8 cellular contexts compared by ENCODE assay signal in the genomic region with DNA sequence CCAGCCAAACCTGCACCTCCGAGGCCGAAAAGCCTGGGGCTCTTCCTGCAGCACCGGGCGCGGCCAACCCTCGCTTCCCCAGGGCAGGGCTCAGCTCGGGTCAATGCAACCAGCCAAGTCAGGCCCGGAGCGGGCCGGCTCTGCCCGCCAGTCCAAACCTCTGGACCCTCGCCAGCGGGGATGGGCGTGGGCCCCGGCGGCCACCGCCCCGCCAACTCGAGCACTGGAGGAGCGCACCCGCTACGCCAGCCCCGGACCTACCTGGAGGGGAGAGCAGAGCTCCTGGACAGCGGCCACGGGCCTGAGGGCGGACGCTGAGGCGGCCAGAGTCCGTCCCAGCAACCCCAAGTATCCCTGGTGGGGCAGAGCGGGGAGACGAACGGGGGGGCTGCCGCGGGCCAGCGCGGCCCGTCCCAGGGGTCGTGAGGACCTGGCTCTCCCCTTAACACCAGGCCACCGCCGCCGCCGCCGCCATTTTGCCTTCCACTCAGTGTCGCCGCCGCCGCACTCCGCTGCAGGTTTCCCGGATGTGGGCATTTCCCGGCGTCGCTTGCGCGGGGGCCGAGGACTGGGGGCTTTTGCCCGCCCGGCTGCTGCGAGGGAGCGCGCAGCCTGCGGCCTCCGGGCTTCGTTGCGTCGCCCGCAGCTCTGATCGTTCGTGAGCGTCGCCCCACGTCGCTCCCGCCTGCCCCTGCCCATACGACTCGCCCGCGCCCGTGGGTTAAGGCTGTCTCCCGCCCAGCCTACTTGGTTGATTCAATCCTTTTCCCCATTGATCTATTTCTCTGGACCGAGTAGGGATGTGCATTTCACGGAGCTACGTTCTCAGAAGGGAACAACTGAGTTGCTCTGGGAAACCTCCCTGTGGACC. TPM values are rescaled to one million over a fixed set of nuclear protein-coding genes. Genes with fewer than 3 reads are reported as not detected.
DNase-seq lines count a peak whose midpoint lies in the region; ATAC-seq and FAIRE-seq lines count a peak whose summit lies in the region.

A gene (minus strand): TSS at position 514 of the 871 bp plus-strand sequence. CDS start 15,975 bp downstream, outside the sequence.

- ATAC-seq in GM18499 (IDR thresholded peaks at IDR 0.05; ENCODE audit: insufficient read depth, unreplicated experiment) (peak; percentile 36), HG02885 (IDR thresholded peaks at IDR 0.05; ENCODE audit: poor library complexity, unreplicated experiment) (peak; percentile 90), T-helper 17 cell (peak; percentile 93), left ventricle myocardium superior (peak; percentile 94)

- peaks cover 23% of the 10 kb centered on the region for H3K4me1 Mint-ChIP-seq in T-helper 17 cell

- no peaks in the 10 kb centered on the region for H3K27me3 Mint-ChIP-seq in T-helper 17 cell

- peak; percentile 42 for DNase-seq in NCI-H1694 (lab: John Stamatoyannopoulos, UW)
- peak; percentile 84 to 90 (median 85) for DNase-seq in T-helper 17 cell
- DNase-seq in amygdala (lab: John Stamatoyannopoulos, UW) = peak; percentile 17 to 93 (median 82)
- DNase-seq in left ventricle myocardium superior = peak; percentile 95
- DNase-seq in pulmonary artery endothelial cell (ENCODE audit: low read depth, low spot score) = peak; percentile 32
- peak; percentile 92 for DNase-seq in urothelium cell line (ENCODE audit: low spot score)

- intact Hi-C loops in left ventricle myocardium superior (cut with micrococcal nuclease) = no loop called here

- no peak for FAIRE-seq in urothelium cell line (lab: Jason Lieb, UNC)

- peak within 1 kb of the TSS; percentile 97 for H3K4me3 Mint-ChIP-seq in T-helper 17 cell

- peaks cover 2% of the 10 kb centered on the region for H3K36me3 Mint-ChIP-seq in T-helper 17 cell (ENCODE audit: low read depth)

- H3K27ac Mint-ChIP-seq in T-helper 17 cell = peak within 1 kb of the TSS; percentile 96

- no peaks in the 10 kb centered on the region for H3K9me3 ChIP-seq in T-helper 17 cell (ENCODE audit: control insufficient read depth, low read length, poor library complexity, severe bottlenecking)

RNA-seq across cellular contexts. Expression of the gene that starts here (rescaled TPM):
- total RNA-seq in T-helper 17 cell = 10 to 100 TPM; 35.4 to 43.6 TPM
- total RNA-seq in left ventricle myocardium superior = 12.2 TPM
- 6.6 and 8.5 TPM in 2 replicates for total RNA-seq in pulmonary artery endothelial cell

Comparison
In these comparisons a context has a peak if more than half of its experiments do, and no peak if none do; other contexts are left out.
1. Peak in every context shown above with its lines: DNase-seq and ATAC-seq.
2. ATAC-seq: peak in every context shown above with its lines; median percentile 94 in left ventricle myocardium superior; 93 in T-helper 17 cell; 90 in HG02885; 36 in GM18499.
3. DNase-seq: peak in every context shown above with its lines; median percentile 95 in left ventricle myocardium superior; 92 in urothelium cell line; 85 in T-helper 17 cell; 82 in amygdala; 42 in NCI-H1694; 32 in pulmonary artery endothelial cell.